15 cellular contexts compared by ENCODE assay signal in genomic region chr7:134254311-134254710, GRCh38.
DNase-seq lines count a peak whose midpoint lies in the region; ATAC-seq and TF ChIP-seq lines count a peak whose summit lies in the region.
"Had no signal": no experiment of that assay in that cellular context is flagged by ENCODE, and none has a peak within 500 bp of the region (broad histone marks: within the 10 kb centered on the region; RNA-seq: fewer than 3 reads in every experiment).

No MANE protein-coding gene starts in this region.

- in situ Hi-C loops in Panc1 (cut with HindIII; ENCODE audit: low pct_unique_long_range_greater_than_20kb, low sequenced_read_pairs): no loop called here

- H3K4me3 ChIP-seq in HFF-Myc (replicated peaks; ENCODE audit: low read depth, low read length) (no peak overlapping the region), Panc1 (ENCODE audit: low read depth in 2 of 2, low read length in 2 of 2) (no peak overlapping the region)
- H3K4me3 ChIP-seq: psoas muscle, tibial nerve had no signal

- TF ChIP-seq CTCF in CD14-positive monocyte (IDR thresholded peaks at IDR 0.05) (peak; percentile 53), HFF-Myc (IDR thresholded peaks at IDR 0.05; ENCODE audit: low read depth, low read length, missing control alignments) (peak; percentile 31), Panc1 (IDR thresholded peaks at IDR 0.05) (peak; percentile 48)

- H3K4me1 ChIP-seq in Panc1 (ENCODE audit: control insufficient read depth, insufficient read depth, low read length): no peaks in the 10 kb centered on the region
- H3K4me1 ChIP-seq: Caco-2, psoas muscle, tibial nerve had no signal

- peaks cover 6% of the 10 kb centered on the region; the same call in 1 of the 2 replicates for H3K27me3 ChIP-seq in Panc1 (ENCODE audit: control insufficient read depth, insufficient read depth, low read length)
- H3K27me3 ChIP-seq: tibial nerve had no signal

- no peaks in the 10 kb centered on the region for H3K9me3 ChIP-seq in Panc1 (ENCODE audit: control insufficient read depth, insufficient read depth, low read depth, low read length)
- H3K9me3 ChIP-seq: Caco-2, psoas muscle had no signal

- ATAC-seq in Panc1 (peak; percentile 58; the same call in 1 of the 2 replicates), GM19328 (IDR thresholded peaks at IDR 0.05; ENCODE audit: unreplicated experiment) (no peak), GM18907 (IDR thresholded peaks at IDR 0.05; ENCODE audit: unreplicated experiment) (no peak)
- ATAC-seq: psoas muscle had no signal

- no peak overlapping the region for H3K4me3 Mint-ChIP-seq in CD14-positive monocyte
- no peak overlapping the region for H3K4me3 Mint-ChIP-seq in activated CD4-positive, alpha-beta memory T cell treated with anti-CD3 and anti-CD28 coated beads for 36 hours
- H3K4me3 Mint-ChIP-seq: memory B cell; T-helper 1 cell treated with Interleukin-12 subunit alpha and Interleukin-12 subunit beta and Interleukin-4 antibody, amounts not matched to agents 30 μg/mL and 1 μg/mL, for 36 hours had no signal

- no TSS peak for BruUV-seq in Panc1 (replicated peaks; lab: Mats Ljungman, UMichigan)

- H3K27ac ChIP-seq in Panc1 (ENCODE audit: low read length): no peak overlapping the region
- H3K27ac ChIP-seq: psoas muscle, tibial nerve had no signal

- H3K9me3 Mint-ChIP-seq in CD14-positive monocyte: peaks cover 0 to 2% (median 0%) of the 10 kb centered on the region in 7 donors
- H3K9me3 Mint-ChIP-seq in activated CD4-positive, alpha-beta memory T cell treated with anti-CD3 and anti-CD28 coated beads for 36 hours: no peaks in the 10 kb centered on the region
- H3K9me3 Mint-ChIP-seq: T-helper 1 cell treated with Interleukin-12 subunit alpha and Interleukin-12 subunit beta and Interleukin-4 antibody, amounts not matched to agents 30 μg/mL and 1 μg/mL, for 36 hours had no signal

- DNase-seq in CD14-positive monocyte (ENCODE audit: low spot score) (no peak), HFF-Myc (ENCODE audit: extremely low read depth, low read depth) (no peak), Panc1 (ENCODE audit: low read depth, low spot score) (no peak), fibroblast of peridontal ligament (ENCODE audit: extremely low read depth) (peak; percentile 10)
- DNase-seq in activated CD4-positive, alpha-beta T cell treated with anti-CD3 and anti-CD28 coated beads for 1 hour: no peak
- DNase-seq in activated CD4-positive, alpha-beta memory T cell treated with anti-CD3 and anti-CD28 coated beads for 36 hours: no peak
- DNase-seq: activated T-cell treated with anti-CD3 and anti-CD28 coated beads, Interleukin-2, amount 50 U/mL, for 48 hours; NCI-H2171; psoas muscle had no signal

- peaks cover 0 to 3% (median 2%) of the 10 kb centered on the region in 3 donors for H3K27me3 Mint-ChIP-seq in CD14-positive monocyte (ENCODE audit: low read depth in 3 of 3)
- no peaks in the 10 kb centered on the region for H3K27me3 Mint-ChIP-seq in activated CD4-positive, alpha-beta memory T cell treated with anti-CD3 and anti-CD28 coated beads for 36 hours

- H3K4me1 Mint-ChIP-seq in CD14-positive monocyte: peaks cover 21% of the 10 kb centered on the region
- H3K4me1 Mint-ChIP-seq in activated CD4-positive, alpha-beta memory T cell treated with anti-CD3 and anti-CD28 coated beads for 36 hours (ENCODE audit: low read depth): no peaks in the 10 kb centered on the region
- H3K4me1 Mint-ChIP-seq: memory B cell had no signal

- CTCF ChIA-PET in Panc1 (lab: Charles Lee): no interaction called here
- CTCF ChIA-PET in activated CD4-positive, alpha-beta memory T cell treated with anti-CD3 and anti-CD28 coated beads for 36 hours (lab: Charles Lee): no interaction called here

- no peaks in the 10 kb centered on the region for H3K36me3 ChIP-seq in Panc1 (ENCODE audit: control insufficient read depth, insufficient read depth, low read length)
- H3K36me3 ChIP-seq: tibial nerve had no signal

- peak overlapping the region in 1 of 7 donors; percentile 1 for H3K27ac Mint-ChIP-seq in CD14-positive monocyte
- no peak overlapping the region for H3K27ac Mint-ChIP-seq in activated CD4-positive, alpha-beta memory T cell treated with anti-CD3 and anti-CD28 coated beads for 36 hours
- H3K27ac Mint-ChIP-seq: memory B cell; T-helper 1 cell treated with Interleukin-12 subunit alpha and Interleukin-12 subunit beta and Interleukin-4 antibody, amounts not matched to agents 30 μg/mL and 1 μg/mL, for 36 hours had no signal

- H3K36me3 Mint-ChIP-seq in CD14-positive monocyte: no peaks in the 10 kb centered on the region
- H3K36me3 Mint-ChIP-seq in activated CD4-positive, alpha-beta memory T cell treated with anti-CD3 and anti-CD28 coated beads for 36 hours: no peaks in the 10 kb centered on the region
- H3K36me3 Mint-ChIP-seq: memory B cell had no signal

- intact Hi-C loops in CD14-positive monocyte (cut with micrococcal nuclease): no loop called here
- intact Hi-C loops in Panc1 (cut with micrococcal nuclease; ENCODE audit: unreplicated experiment): no loop called here
- intact Hi-C loops in activated CD4-positive, alpha-beta memory T cell treated with anti-CD3 and anti-CD28 coated beads for 36 hours (cut with micrococcal nuclease): no loop called here

- POLR2A ChIA-PET in Panc1 (lab: Charles Lee): no interaction called here
- POLR2A ChIA-PET in activated CD4-positive, alpha-beta memory T cell treated with anti-CD3 and anti-CD28 coated beads for 36 hours (lab: Charles Lee): no interaction called here
